Comparison of ENCODE assay signal across 8 cellular contexts in genomic region chr20:25058051-25058796, GRCh38. TPM values are rescaled to one million over a fixed set of nuclear protein-coding genes. Genes with fewer than 3 reads are reported as not detected.
DNase-seq lines count a peak whose midpoint lies in the region; ATAC-seq and TF ChIP-seq lines count a peak whose summit lies in the region.

Gene ACSS1 (minus strand): TSS chr20:25058139. CDS start chr20:25058102, 37 bp downstream.

- peaks cover 98% of the 10 kb centered on the region for H3K27me3 ChIP-seq in HUES64 (ENCODE audit: insufficient read depth, low read length)

- ATAC-seq in GM21367 (IDR thresholded peaks at IDR 0.05; ENCODE audit: unreplicated experiment), result peak; percentile 50

- no peaks in the 10 kb centered on the region for H3K9me3 ChIP-seq in HUES64 (ENCODE audit: insufficient read depth, low read depth, low read length)

- no peaks in the 10 kb centered on the region for H3K36me3 ChIP-seq in HUES64 (ENCODE audit: insufficient read depth, low read length)

- H3K27ac ChIP-seq in HUES64 (ENCODE audit: low read depth, low read length), result no peak within 1 kb of the TSS

- intact Hi-C loops in lower leg skin (cut with DNase I; ENCODE audit: low total_unique reads), result no loop called here

- 0 out of 2 replicates have a peak, but pooled peaks cover 4% of the 10 kb centered on the region for H3K4me1 ChIP-seq in HUES64 (ENCODE audit: insufficient read depth, low read length)

- peak; percentile 42 for DNase-seq in DMS53 treated with DMSO at 0.1 percent for 48 hours (lab: John Stamatoyannopoulos, UW; ENCODE audit: unreplicated experiment)
- peak; percentile 48 to 68 (median 58) for DNase-seq in activated CD4-positive, CD25-positive, alpha-beta regulatory T cell (lab: John Stamatoyannopoulos, UW)
- DNase-seq in central memory CD4-positive, alpha-beta T cell, result peak; percentile 80
- DNase-seq in lower leg skin (ENCODE audit: low spot score in 2 of 2), result peak in 1 of 2 donors; percentile 94
- peak; percentile 27 to 53 (median 44) for DNase-seq in stimulated activated CD4-positive, alpha-beta T cell treated with anti-CD3 and anti-CD28 coated beads, TNF-alpha, amount 100 ng/mL, for 1 hour (ENCODE audit: low read depth in 3 of 3, low spot score in 1 of 3)
- DNase-seq in HuH-7 (ENCODE audit: low spot score), result no peak

- WGBS in HUES64, result 8% methylated on average over 49 of the region's 52 CpGs
- WGBS in lower leg skin, 2 donors, result 1% methylated on average over 16 to 23 of the region's 52 CpGs

- no peak for TF ChIP-seq POLR2A in lower leg skin (IDR thresholded peaks at IDR 0.05)

- H3K4me3 ChIP-seq in HUES64 (ENCODE audit: low read length), result peak within 1 kb of the TSS; percentile 58
- H3K4me3 ChIP-seq in lower leg skin (ENCODE audit: low read depth, poor library complexity, severe bottlenecking), result peak within 1 kb of the TSS; percentile 70

- H3K9ac ChIP-seq in HUES64 (ENCODE audit: low read depth, low read length), result no peak within 1 kb of the TSS; the same call in 1 of the 2 replicates

- no peak for TF ChIP-seq CTCF in lower leg skin (IDR thresholded peaks at IDR 0.05)

RNA-seq across cellular contexts. Expression of gene ACSS1, which starts in this region (rescaled TPM):
- 0.35 TPM for polyA plus RNA-seq in HUES64 (2013, experiment 1 of 2)
- polyA plus RNA-seq in HUES64 (2013, experiment 2 of 2), result 0.32 TPM
- total RNA-seq in lower leg skin, result 10 to 100 TPM; 33.7 to 42.3 (median 38.4) TPM
